ENCODE assay signal across 8 cellular contexts in genomic region chr6:36129889-36130671, GRCh38. TPM values are rescaled to one million over a fixed set of nuclear protein-coding genes. Genes with fewer than 3 reads are reported as not detected.
A peak's percentile ranks its signal among the peaks of the same experiment; 100 is the strongest.
DNase-seq lines count a peak whose midpoint lies in the region; ATAC-seq lines count a peak whose summit lies in the region.

Gene MAPK13 (plus strand): TSS chr6:36130513. CDS start chr6:36130583, 70 bp downstream.

- H3K27me3 Mint-ChIP-seq in central memory CD8-positive, alpha-beta T cell = no peaks in the 10 kb centered on the region
- H3K27me3 Mint-ChIP-seq in memory B cell = no peaks in the 10 kb centered on the region

- peaks cover 20% of the 10 kb centered on the region for H3K36me3 Mint-ChIP-seq in central memory CD8-positive, alpha-beta T cell (ENCODE audit: insufficient read depth)
- H3K36me3 Mint-ChIP-seq in memory B cell = peaks cover 14% of the 10 kb centered on the region

- DNase-seq in NCI-H1417 (lab: John Stamatoyannopoulos, UW) = peak; percentile 59 to 86 (median 82)
- no peak for DNase-seq in NCI-H1417 treated with DMSO at 0.1 percent for 48 hours (lab: John Stamatoyannopoulos, UW)
- DNase-seq in RPMI8226 = peak; percentile 81
- no peak for DNase-seq in central memory CD8-positive, alpha-beta T cell (ENCODE audit: low spot score in 2 of 2)
- no peak for DNase-seq in memory B cell (ENCODE audit: low spot score in 2 of 2)
- DNase-seq in central memory CD4-positive, alpha-beta T cell = no peak

- H3K9me3 Mint-ChIP-seq in central memory CD8-positive, alpha-beta T cell = no peaks in the 10 kb centered on the region
- no peaks in the 10 kb centered on the region for H3K9me3 Mint-ChIP-seq in memory B cell

- H3K27ac ChIP-seq in temporal lobe (ENCODE audit: low read depth, low read length) = peak within 1 kb of the TSS; percentile 75

- ATAC-seq in central memory CD8-positive, alpha-beta T cell (replicated peaks; ENCODE audit: extremely low read depth, poor library complexity, severe bottlenecking) = no peak
- ATAC-seq in memory B cell (ENCODE audit: low read depth) = peak; percentile 69
- no peak for ATAC-seq in HG03097 (IDR thresholded peaks at IDR 0.05; ENCODE audit: low FRiP score, unreplicated experiment)

- H3K4me3 Mint-ChIP-seq in central memory CD8-positive, alpha-beta T cell = peak within 1 kb of the TSS; percentile 86
- H3K4me3 Mint-ChIP-seq in memory B cell = peak within 1 kb of the TSS; percentile 87

- peak within 1 kb of the TSS; percentile 86 for H3K27ac Mint-ChIP-seq in central memory CD8-positive, alpha-beta T cell (ENCODE audit: low read depth)
- H3K27ac Mint-ChIP-seq in memory B cell = peak within 1 kb of the TSS; percentile 78

- H3K4me1 Mint-ChIP-seq in central memory CD8-positive, alpha-beta T cell = peaks cover 52% of the 10 kb centered on the region
- H3K4me1 Mint-ChIP-seq in memory B cell = peaks cover 37% of the 10 kb centered on the region

RNA-seq across cellular contexts. Expression of gene MAPK13, which starts in this region (rescaled TPM):
- total RNA-seq in temporal lobe = 1.2 TPM

Comparison
In these comparisons a context has a peak if more than half of its experiments do, and no peak if none do; other contexts are left out.
1. DNase-seq: peak in NCI-H1417 (3 of 3) and RPMI8226 (single experiment); none in NCI-H1417 treated with DMSO at 0.1 percent for 48 hours (single experiment), central memory CD8-positive, alpha-beta T cell (0 of 2), memory B cell (0 of 2) and central memory CD4-positive, alpha-beta T cell (single experiment).